15 cellular contexts compared by ENCODE assay signal in the genomic region with DNA sequence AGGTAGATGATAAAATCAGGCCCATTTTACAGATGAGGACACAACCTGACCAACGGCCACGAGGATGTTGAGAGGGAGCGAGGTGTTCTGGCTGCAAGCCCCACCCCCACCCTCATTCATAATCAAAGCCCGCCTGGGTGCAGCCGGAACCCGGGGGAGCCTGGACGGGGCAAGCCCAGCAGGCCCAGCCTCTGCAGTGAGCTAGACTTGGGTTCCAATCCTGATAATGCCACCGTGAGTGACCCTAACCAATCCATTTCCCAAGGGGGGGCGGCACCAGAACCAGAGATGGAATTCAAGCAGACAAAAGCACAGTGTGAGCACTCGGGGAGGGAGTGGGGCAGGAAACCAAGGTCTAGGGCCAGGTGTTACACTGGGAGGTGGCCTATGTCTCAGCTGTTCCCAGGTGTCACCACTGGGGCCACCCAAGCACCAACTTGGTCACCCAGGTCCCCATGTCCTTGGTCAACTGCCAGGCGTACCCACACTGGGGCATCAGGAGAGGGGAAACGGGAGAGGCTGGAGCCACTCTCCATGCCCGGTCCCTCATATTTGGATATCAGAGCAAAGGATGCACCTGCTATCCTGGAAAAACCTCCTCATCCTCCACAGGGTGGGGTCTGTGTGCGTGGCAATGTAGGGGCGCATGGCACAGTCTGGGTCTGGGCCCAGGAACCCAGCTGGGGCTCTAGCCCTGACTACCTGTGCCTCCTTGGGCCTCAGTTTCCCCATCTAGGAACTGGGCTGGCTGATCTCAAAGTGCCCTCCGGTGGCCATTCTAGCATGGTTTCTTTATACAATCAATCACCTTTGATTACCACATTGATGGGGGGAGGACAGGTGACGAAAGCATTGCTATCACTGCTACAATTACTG. TPM values are rescaled to one million over a fixed set of nuclear protein-coding genes. Genes with fewer than 3 reads are reported as not detected.
DNase-seq lines count a peak whose midpoint lies in the region; TF ChIP-seq lines count a peak whose summit lies in the region.
"Had no signal": no experiment of that assay in that cellular context is flagged by ENCODE, and none has a peak within 500 bp of the region (broad histone marks: within the 10 kb centered on the region; RNA-seq: fewer than 3 reads in every experiment).

No MANE protein-coding gene starts in this region.

- no peaks in the 10 kb centered on the region for H4K20me1 ChIP-seq in DOHH2 (ENCODE audit: control insufficient read depth, insufficient read depth, low read depth, low read length)

- 90% methylated on average over 17 of the region's 17 CpGs for WGBS in liver

- no TSS peak for BruUV-seq in A673 (replicated peaks; lab: Mats Ljungman, UMichigan)

- H3K4me1 ChIP-seq in A673 (ENCODE audit: insufficient read depth, low read length, poor library complexity, severe bottlenecking) (no peaks in the 10 kb centered on the region), DOHH2 (ENCODE audit: control insufficient read depth, low read length) (peaks cover 10% of the 10 kb centered on the region), liver (ENCODE audit: control insufficient read depth in 4 of 4, insufficient read depth in 4 of 4, low read length in 3 of 4) (peaks cover 0 to 19% (median 16%) of the 10 kb centered on the region in 4 donors)
- H3K4me1 ChIP-seq: HAP-1 had no signal

- POLR2A ChIA-PET in A673 (lab: Charles Lee; ENCODE audit: low non-redundant PET): no interaction called here

- intact Hi-C loops in A673 (cut with micrococcal nuclease; ENCODE audit: unreplicated experiment): no loop called here

- H3K4me3 ChIP-seq in A673 (ENCODE audit: low read depth, low read length, poor library complexity, severe bottlenecking) (no peak overlapping the region), DOHH2 (ENCODE audit: low read length) (no peak overlapping the region), WERI-Rb-1 (ENCODE audit: low read depth, low read length) (no peak overlapping the region), liver (ENCODE audit: low read depth in 1 of 3, low read length in 3 of 3) (no peak overlapping the region)
- H3K4me3 ChIP-seq: HAP-1, thoracic aorta had no signal

- no peaks in the 10 kb centered on the region for H3F3A ChIP-seq in DOHH2 (ENCODE audit: control insufficient read depth, insufficient read depth)

- H3K4me2 ChIP-seq in DOHH2 (ENCODE audit: low read length): peak overlapping the region; percentile 48; the same call in 1 of the 2 replicates

- H3K36me3 ChIP-seq in A673 (ENCODE audit: insufficient read depth, low read length, poor library complexity, severe bottlenecking): no peaks in the 10 kb centered on the region
- no peaks in the 10 kb centered on the region for H3K36me3 ChIP-seq in DOHH2 (ENCODE audit: control insufficient read depth, low read length)
- peaks cover 44% of the 10 kb centered on the region for H3K36me3 ChIP-seq in WERI-Rb-1
- no peaks in the 10 kb centered on the region for H3K36me3 ChIP-seq in liver (ENCODE audit: control insufficient read depth in 4 of 4, insufficient read depth in 3 of 4, low read depth in 1 of 4, low read length in 3 of 4)
- H3K36me3 ChIP-seq: HAP-1, thoracic aorta had no signal

- H3K9me3 ChIP-seq in A673 (ENCODE audit: low read depth, low read length, poor library complexity, severe bottlenecking) (no peaks in the 10 kb centered on the region), DOHH2 (ENCODE audit: control insufficient read depth, insufficient read depth, low read length) (no peaks in the 10 kb centered on the region), WERI-Rb-1 (ENCODE audit: severe bottlenecking) (no peaks in the 10 kb centered on the region), liver (ENCODE audit: control insufficient read depth in 4 of 4, low read length in 3 of 4) (no peaks in the 10 kb centered on the region)
- H3K9me3 ChIP-seq: HAP-1, thoracic aorta had no signal

- H3K27ac ChIP-seq in A673 (ENCODE audit: low read depth, low read length, poor library complexity, severe bottlenecking) (no peak overlapping the region), DOHH2 (ENCODE audit: low read depth, low read length) (no peak overlapping the region), WERI-Rb-1 (no peak overlapping the region), liver (ENCODE audit: low read depth in 1 of 2, low read length in 2 of 2) (no peak overlapping the region)
- H3K27ac ChIP-seq: thoracic aorta had no signal

- TF ChIP-seq CTCF in A673 (conservative IDR thresholded peaks at IDR 0.05; ENCODE audit: low read depth, low read length) (0 out of 2 replicates have a peak, but pooled peaks have one; percentile 25), DOHH2 (IDR thresholded peaks at IDR 0.05; ENCODE audit: low read depth, low read length, poor library complexity, severe bottlenecking) (peak; percentile 27), WERI-Rb-1 (IDR thresholded peaks at IDR 0.05; ENCODE audit: low read depth, low read length) (0 out of 2 replicates have a peak, but pooled peaks have one; percentile 4), liver (IDR thresholded peaks at IDR 0.05; ENCODE audit: low read depth, low read length, missing input control) (peak; percentile 13)

- H3K27me3 ChIP-seq in A673 (replicated peaks; ENCODE audit: insufficient read depth, low read depth, low read length, poor library complexity): no peaks in the 10 kb centered on the region
- H3K27me3 ChIP-seq in DOHH2 (ENCODE audit: control insufficient read depth, low read length): no peaks in the 10 kb centered on the region
- H3K27me3 ChIP-seq in WERI-Rb-1 (ENCODE audit: insufficient read depth, low read depth, severe bottlenecking): no peaks in the 10 kb centered on the region
- no peaks in the 10 kb centered on the region for H3K27me3 ChIP-seq in liver (ENCODE audit: control insufficient read depth in 4 of 4, insufficient read depth in 4 of 4, low read length in 3 of 4)

- H3K9ac ChIP-seq in liver (ENCODE audit: low read depth in 1 of 2, low read length in 2 of 2): no peak overlapping the region

- CTCF ChIA-PET in A673 (lab: Charles Lee): no interaction called here

- no peaks in the 10 kb centered on the region for H3K9me2 ChIP-seq in DOHH2 (replicated peaks; ENCODE audit: control insufficient read depth, low read length)

- TF ChIP-seq RAD21 in liver (IDR thresholded peaks at IDR 0.05): peak; percentile 58 to 69

- DNase-seq in A673 (ENCODE audit: low spot score): no peak
- peak; percentile 10 for DNase-seq in WERI-Rb-1
- no peak for DNase-seq in HT-29 (ENCODE audit: low spot score)
- no peak for DNase-seq in cerebellum (ENCODE audit: low spot score)
- no peak for DNase-seq in epidermal melanocyte (ENCODE audit: insufficient read length, low spot score)
- DNase-seq in amygdala (lab: John Stamatoyannopoulos, UW): no peak
- DNase-seq: CD8-positive, alpha-beta T cell; left cardiac atrium; naive B cell; NCI-H1092; NCI-H510A had no signal

- H3K79me2 ChIP-seq in DOHH2 (ENCODE audit: control insufficient read depth, low read length): no peaks in the 10 kb centered on the region

TF ChIP-seq in liver, 16 proteins besides CTCF, POLR2A, EP300 and RAD21:
- TF ChIP-seq, protein P1, sequence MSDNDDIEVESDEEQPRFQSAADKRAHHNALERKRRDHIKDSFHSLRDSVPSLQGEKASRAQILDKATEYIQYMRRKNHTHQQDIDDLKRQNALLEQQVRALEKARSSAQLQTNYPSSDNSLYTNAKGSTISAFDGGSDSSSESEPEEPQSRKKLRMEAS (IDR thresholded peaks at IDR 0.05): no peak
- TF ChIP-seq, protein P2, sequence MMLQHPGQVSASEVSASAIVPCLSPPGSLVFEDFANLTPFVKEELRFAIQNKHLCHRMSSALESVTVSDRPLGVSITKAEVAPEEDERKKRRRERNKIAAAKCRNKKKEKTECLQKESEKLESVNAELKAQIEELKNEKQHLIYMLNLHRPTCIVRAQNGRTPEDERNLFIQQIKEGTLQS (IDR thresholded peaks at IDR 0.05): no peak
- no peak for TF ChIP-seq SP1 (IDR thresholded peaks at IDR 0.05)
- no peak for TF ChIP-seq YY1 (IDR thresholded peaks at IDR 0.05)
- TF ChIP-seq, protein P3, sequence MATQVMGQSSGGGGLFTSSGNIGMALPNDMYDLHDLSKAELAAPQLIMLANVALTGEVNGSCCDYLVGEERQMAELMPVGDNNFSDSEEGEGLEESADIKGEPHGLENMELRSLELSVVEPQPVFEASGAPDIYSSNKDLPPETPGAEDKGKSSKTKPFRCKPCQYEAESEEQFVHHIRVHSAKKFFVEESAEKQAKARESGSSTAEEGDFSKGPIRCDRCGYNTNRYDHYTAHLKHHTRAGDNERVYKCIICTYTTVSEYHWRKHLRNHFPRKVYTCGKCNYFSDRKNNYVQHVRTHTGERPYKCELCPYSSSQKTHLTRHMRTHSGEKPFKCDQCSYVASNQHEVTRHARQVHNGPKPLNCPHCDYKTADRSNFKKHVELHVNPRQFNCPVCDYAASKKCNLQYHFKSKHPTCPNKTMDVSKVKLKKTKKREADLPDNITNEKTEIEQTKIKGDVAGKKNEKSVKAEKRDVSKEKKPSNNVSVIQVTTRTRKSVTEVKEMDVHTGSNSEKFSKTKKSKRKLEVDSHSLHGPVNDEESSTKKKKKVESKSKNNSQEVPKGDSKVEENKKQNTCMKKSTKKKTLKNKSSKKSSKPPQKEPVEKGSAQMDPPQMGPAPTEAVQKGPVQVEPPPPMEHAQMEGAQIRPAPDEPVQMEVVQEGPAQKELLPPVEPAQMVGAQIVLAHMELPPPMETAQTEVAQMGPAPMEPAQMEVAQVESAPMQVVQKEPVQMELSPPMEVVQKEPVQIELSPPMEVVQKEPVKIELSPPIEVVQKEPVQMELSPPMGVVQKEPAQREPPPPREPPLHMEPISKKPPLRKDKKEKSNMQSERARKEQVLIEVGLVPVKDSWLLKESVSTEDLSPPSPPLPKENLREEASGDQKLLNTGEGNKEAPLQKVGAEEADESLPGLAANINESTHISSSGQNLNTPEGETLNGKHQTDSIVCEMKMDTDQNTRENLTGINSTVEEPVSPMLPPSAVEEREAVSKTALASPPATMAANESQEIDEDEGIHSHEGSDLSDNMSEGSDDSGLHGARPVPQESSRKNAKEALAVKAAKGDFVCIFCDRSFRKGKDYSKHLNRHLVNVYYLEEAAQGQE (IDR thresholded peaks at IDR 0.05): no peak
- no peak for TF ChIP-seq JUND (IDR thresholded peaks at IDR 0.05)
- no peak for TF ChIP-seq FOXA2 (IDR thresholded peaks at IDR 0.05)
- no peak for TF ChIP-seq GABPA (IDR thresholded peaks at IDR 0.05 in 1 of 2, conservative IDR thresholded peaks at IDR 0.05 in 1 of 2)
- no peak for TF ChIP-seq HNF4G (IDR thresholded peaks at IDR 0.05)
- TF ChIP-seq HNF4A (conservative IDR thresholded peaks at IDR 0.05): no peak
- TF ChIP-seq TAF1 (conservative IDR thresholded peaks at IDR 0.05): no peak
- TF ChIP-seq EGR1 (IDR thresholded peaks at IDR 0.05; ENCODE audit: low read depth in 2 of 2): no peak
- no peak for TF ChIP-seq FOXA1 (IDR thresholded peaks at IDR 0.05)
- no peak for TF ChIP-seq NR2F2 (IDR thresholded peaks at IDR 0.05)
- TF ChIP-seq RXRA (IDR thresholded peaks at IDR 0.05): no peak

RNA-seq across cellular contexts. Expression of a gene that starts 58.4 kb away (rescaled TPM):
- total RNA-seq in A673 (2021): 3.9 and 5.5 TPM in 2 replicates
- 1 to 10 TPM; 1.8 to 2.2 TPM for total RNA-seq in liver
- polyA plus RNA-seq in liver: 1 to 10 TPM in 1 of 2 donors, under 1 TPM in 1; 0.97 to 2.0 TPM
- total RNA-seq in HT-29 (2014; rRNA removed; shearing (Covaris generic)): 4.8 and 5.1 TPM in 2 replicates
- total RNA-seq in cerebellum: 8.4 TPM
